In genomic region chr1:91021686-91022517, GRCh38 we compare ENCODE assay signal across 8 cellular contexts. TPM values are rescaled to one million over a fixed set of nuclear protein-coding genes. Genes with fewer than 3 reads are reported as not detected.
DNase-seq lines count a peak whose midpoint lies in the region; ATAC-seq and TF ChIP-seq lines count a peak whose summit lies in the region.

Gene ZNF644 (minus strand): TSS chr1:91022035. CDS start chr1:90982353, 39,682 bp downstream.

- TF ChIP-seq CTCF in RWPE1 (conservative IDR thresholded peaks at IDR 0.05; ENCODE audit: low read depth) (no peak), fibroblast of mammary gland (conservative IDR thresholded peaks at IDR 0.05; ENCODE audit: control insufficient read depth, insufficient read depth, low read depth, low read length) (no peak)

- peak within 1 kb of the TSS; percentile 99 for H3K27ac Mint-ChIP-seq in activated T-helper 17 cell treated with anti-CD3 and anti-CD28 coated beads, Interleukin-2, amount 50 U/mL, for 72 hours
- H3K27ac Mint-ChIP-seq in naive thymus-derived CD8-positive, alpha-beta T cell: peak within 1 kb of the TSS; percentile 93 to 100 (median 98)

- DNase-seq in EL (peak; percentile 96), GOT3 (lab: John Stamatoyannopoulos, UW) (peak; percentile 62), LHCN-M2 (ENCODE audit: low read depth) (peak; percentile 95), RWPE1 (ENCODE audit: low spot score) (peak; percentile 95), fibroblast of mammary gland (ENCODE audit: low read depth) (peak; percentile 93)
- DNase-seq in naive thymus-derived CD8-positive, alpha-beta T cell: peak; percentile 76 to 96 (median 90)
- DNase-seq in stimulated activated naive CD4-positive, alpha-beta T cell (lab: John Stamatoyannopoulos, UW): peak; percentile 82 to 92 (median 92)

- H3K4me3 Mint-ChIP-seq in activated T-helper 17 cell treated with anti-CD3 and anti-CD28 coated beads, Interleukin-2, amount 50 U/mL, for 72 hours: peak within 1 kb of the TSS; percentile 97
- peak within 1 kb of the TSS; percentile 88 to 98 (median 95) for H3K4me3 Mint-ChIP-seq in naive thymus-derived CD8-positive, alpha-beta T cell

- POLR2A ChIA-PET in RWPE1 (lab: Yijun Ruan, JAX; ENCODE audit: low non-redundant PET): interaction anchor here (0.5 to 0.7 kb wide), 2 partner anchors 144 to 201 kb away, joined by 3 read pairs; no protein-coding TSS in a partner anchor
- POLR2A ChIA-PET in naive thymus-derived CD8-positive, alpha-beta T cell (lab: Charles Lee): interaction anchor here (0.5 to 1.1 kb wide), 8 partner anchors 13 to 1939 kb away, joined by 3 to 7 read pairs (median 3); partner anchors contain the start of gene DIPK1A

- H3K4me1 Mint-ChIP-seq in activated T-helper 17 cell treated with anti-CD3 and anti-CD28 coated beads, Interleukin-2, amount 50 U/mL, for 72 hours: peaks cover 19% of the 10 kb centered on the region
- peaks cover 21 to 76% (median 59%) of the 10 kb centered on the region in 4 donors for H3K4me1 Mint-ChIP-seq in naive thymus-derived CD8-positive, alpha-beta T cell

- H3K36me3 Mint-ChIP-seq in activated T-helper 17 cell treated with anti-CD3 and anti-CD28 coated beads, Interleukin-2, amount 50 U/mL, for 72 hours (ENCODE audit: low read depth): peaks cover 45% of the 10 kb centered on the region
- H3K36me3 Mint-ChIP-seq in naive thymus-derived CD8-positive, alpha-beta T cell: peaks cover 0 to 16% (median 0%) of the 10 kb centered on the region in 3 donors

- H3K27me3 Mint-ChIP-seq in activated T-helper 17 cell treated with anti-CD3 and anti-CD28 coated beads, Interleukin-2, amount 50 U/mL, for 72 hours: no peaks in the 10 kb centered on the region
- no peaks in the 10 kb centered on the region for H3K27me3 Mint-ChIP-seq in naive thymus-derived CD8-positive, alpha-beta T cell

- H3K27ac ChIP-seq in RWPE1: peak within 1 kb of the TSS; percentile 97

- CTCF ChIA-PET in RWPE1 (lab: Yijun Ruan, JAX): interaction anchor here (0.6 kb wide), 3 partner anchors 144 to 1402 kb away, joined by 3 read pairs; no protein-coding TSS in a partner anchor

- peak within 1 kb of the TSS; percentile 84 for H3K4me3 ChIP-seq in fibroblast of mammary gland (ENCODE audit: control insufficient read depth, low read depth, low read length)

- H3K9me3 Mint-ChIP-seq in activated T-helper 17 cell treated with anti-CD3 and anti-CD28 coated beads, Interleukin-2, amount 50 U/mL, for 72 hours: no peaks in the 10 kb centered on the region
- H3K9me3 Mint-ChIP-seq in naive thymus-derived CD8-positive, alpha-beta T cell: no peaks in the 10 kb centered on the region

- ATAC-seq in activated T-helper 17 cell treated with anti-CD3 and anti-CD28 coated beads, Interleukin-2, amount 50 U/mL, for 72 hours (replicated peaks): peak; percentile 91
- ATAC-seq in naive thymus-derived CD8-positive, alpha-beta T cell: peak; percentile 84 to 87

RNA-seq across cellular contexts. Expression of gene ZNF644, which starts in this region (rescaled TPM):
- total RNA-seq in LHCN-M2 (2014; rRNA removed): 39.6 and 39.9 TPM in 2 replicates
- 7.8 TPM for polyA plus RNA-seq in LHCN-M2 (2012)
- total RNA-seq in activated T-helper 17 cell treated with anti-CD3 and anti-CD28 coated beads, Interleukin-2, amount 50 U/mL, for 72 hours: 10 to 100 TPM; 55.7 to 57.9 TPM
- total RNA-seq in naive thymus-derived CD8-positive, alpha-beta T cell: 10 to 100 TPM; 78.2 to 78.5 TPM
- polyA plus RNA-seq in naive thymus-derived CD8-positive, alpha-beta T cell: 10 to 100 TPM; 44.4 to 71.8 (median 57.5) TPM

Comparison
In these comparisons a context has a peak if more than half of its experiments do, and no peak if none do; other contexts are left out.
1. Peak in every context shown above with its lines: DNase-seq, ATAC-seq, H3K4me3 ChIP-seq and H3K27ac ChIP-seq.